Comparison of ENCODE assay signal across 1 cellular context in the genomic region with DNA sequence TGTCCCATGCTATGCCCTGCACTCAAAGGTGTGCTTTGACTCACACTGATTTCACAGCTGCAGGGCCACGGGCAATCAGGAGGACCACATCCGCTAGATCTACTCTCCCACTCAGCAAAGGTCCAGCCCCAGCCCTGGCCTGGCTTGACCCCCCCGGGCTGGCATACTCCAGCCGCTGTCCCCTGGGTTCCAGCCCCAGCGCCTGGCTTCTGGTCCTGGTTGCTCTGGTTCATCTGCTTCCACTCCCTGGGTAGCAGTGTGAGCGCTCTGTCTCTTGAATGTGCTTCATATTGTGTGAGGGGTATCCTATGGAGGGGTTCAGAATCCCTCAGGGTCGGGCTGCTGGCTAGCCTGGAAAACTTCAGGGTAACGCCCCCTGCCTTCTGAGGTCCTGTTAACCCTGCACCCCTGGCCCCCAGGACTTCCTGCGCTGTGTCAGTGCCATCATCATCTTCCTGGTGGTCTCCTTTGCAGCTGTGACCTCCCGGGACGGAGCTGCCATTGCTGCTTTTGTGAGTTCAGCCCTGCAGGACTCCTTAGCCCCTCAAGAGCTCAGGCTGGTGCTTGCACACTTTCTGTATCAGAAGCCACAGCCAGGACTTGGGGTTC.
TF ChIP-seq lines count a peak whose summit lies in the region.

No MANE protein-coding gene starts in this region.

TF ChIP-seq in IMR-90, 13 proteins besides CTCF, POLR2A, EP300 and RAD21 (continued from another document):
- no peak for TF ChIP-seq BHLHE40 (IDR thresholded peaks at IDR 0.05; ENCODE audit: low read depth, low read length)
- no peak for TF ChIP-seq NFE2L2 (IDR thresholded peaks at IDR 0.05; ENCODE audit: low read depth, low read length)
- TF ChIP-seq FOS (IDR thresholded peaks at IDR 0.05; ENCODE audit: low read depth, low read length) = no peak
- TF ChIP-seq SMC3 (IDR thresholded peaks at IDR 0.05; ENCODE audit: low read depth, low read length) = no peak
- no peak for TF ChIP-seq MXI1 (IDR thresholded peaks at IDR 0.05; ENCODE audit: borderline replicate concordance, low read depth, low read length)
